ENCODE assay signal across 1 cellular context in the genomic region with DNA sequence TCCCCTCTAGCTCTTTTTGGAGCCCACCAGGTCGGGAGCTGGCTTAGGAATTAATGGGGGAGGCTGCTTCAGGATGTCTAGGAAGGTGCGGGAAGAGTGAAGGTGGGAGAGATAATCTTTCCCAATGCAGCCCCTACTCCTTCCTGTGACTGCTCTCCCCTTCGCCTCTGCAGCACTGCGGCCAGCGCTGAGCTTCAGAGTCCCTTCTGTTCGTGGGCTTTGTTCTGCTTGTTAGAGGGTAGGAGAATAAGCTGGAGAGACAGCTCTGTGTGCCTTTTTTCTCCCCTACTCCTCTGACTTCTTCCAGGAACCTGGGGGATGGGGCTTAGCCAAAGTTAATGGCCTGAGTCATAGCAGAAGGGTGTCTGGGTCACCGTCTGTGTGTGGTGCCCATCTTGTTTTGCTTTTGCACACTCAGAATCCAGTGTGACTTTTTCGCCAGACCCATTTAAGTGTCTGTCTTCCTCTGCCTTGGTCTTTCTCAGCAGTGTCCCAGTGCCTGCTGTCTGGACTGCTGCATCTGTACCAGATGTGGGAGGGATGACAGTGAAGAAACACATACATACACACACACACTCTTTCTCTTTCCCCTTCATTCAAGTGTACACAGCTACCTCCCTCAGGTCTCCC.
TF ChIP-seq lines count a peak whose summit lies in the region.

No MANE protein-coding gene starts in this region.

TF ChIP-seq in A549, 52 proteins besides CTCF, POLR2A, EP300 and RAD21:
- no peak for TF ChIP-seq TP53 (CRISPR knock-in tag; IDR thresholded peaks at IDR 0.05)
- no peak for TF ChIP-seq KDM5A (IDR thresholded peaks at IDR 0.05)
- TF ChIP-seq, protein P1, sequence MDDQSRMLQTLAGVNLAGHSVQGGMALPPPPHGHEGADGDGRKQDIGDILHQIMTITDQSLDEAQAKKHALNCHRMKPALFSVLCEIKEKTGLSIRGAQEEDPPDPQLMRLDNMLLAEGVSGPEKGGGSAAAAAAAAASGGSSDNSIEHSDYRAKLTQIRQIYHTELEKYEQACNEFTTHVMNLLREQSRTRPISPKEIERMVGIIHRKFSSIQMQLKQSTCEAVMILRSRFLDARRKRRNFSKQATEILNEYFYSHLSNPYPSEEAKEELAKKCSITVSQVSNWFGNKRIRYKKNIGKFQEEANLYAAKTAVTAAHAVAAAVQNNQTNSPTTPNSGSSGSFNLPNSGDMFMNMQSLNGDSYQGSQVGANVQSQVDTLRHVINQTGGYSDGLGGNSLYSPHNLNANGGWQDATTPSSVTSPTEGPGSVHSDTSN (IDR thresholded peaks at IDR 0.05) = no peak
- no peak for TF ChIP-seq NFE2L2 (conservative IDR thresholded peaks at IDR 0.05; ENCODE audit: low read length)
- TF ChIP-seq, protein P2, sequence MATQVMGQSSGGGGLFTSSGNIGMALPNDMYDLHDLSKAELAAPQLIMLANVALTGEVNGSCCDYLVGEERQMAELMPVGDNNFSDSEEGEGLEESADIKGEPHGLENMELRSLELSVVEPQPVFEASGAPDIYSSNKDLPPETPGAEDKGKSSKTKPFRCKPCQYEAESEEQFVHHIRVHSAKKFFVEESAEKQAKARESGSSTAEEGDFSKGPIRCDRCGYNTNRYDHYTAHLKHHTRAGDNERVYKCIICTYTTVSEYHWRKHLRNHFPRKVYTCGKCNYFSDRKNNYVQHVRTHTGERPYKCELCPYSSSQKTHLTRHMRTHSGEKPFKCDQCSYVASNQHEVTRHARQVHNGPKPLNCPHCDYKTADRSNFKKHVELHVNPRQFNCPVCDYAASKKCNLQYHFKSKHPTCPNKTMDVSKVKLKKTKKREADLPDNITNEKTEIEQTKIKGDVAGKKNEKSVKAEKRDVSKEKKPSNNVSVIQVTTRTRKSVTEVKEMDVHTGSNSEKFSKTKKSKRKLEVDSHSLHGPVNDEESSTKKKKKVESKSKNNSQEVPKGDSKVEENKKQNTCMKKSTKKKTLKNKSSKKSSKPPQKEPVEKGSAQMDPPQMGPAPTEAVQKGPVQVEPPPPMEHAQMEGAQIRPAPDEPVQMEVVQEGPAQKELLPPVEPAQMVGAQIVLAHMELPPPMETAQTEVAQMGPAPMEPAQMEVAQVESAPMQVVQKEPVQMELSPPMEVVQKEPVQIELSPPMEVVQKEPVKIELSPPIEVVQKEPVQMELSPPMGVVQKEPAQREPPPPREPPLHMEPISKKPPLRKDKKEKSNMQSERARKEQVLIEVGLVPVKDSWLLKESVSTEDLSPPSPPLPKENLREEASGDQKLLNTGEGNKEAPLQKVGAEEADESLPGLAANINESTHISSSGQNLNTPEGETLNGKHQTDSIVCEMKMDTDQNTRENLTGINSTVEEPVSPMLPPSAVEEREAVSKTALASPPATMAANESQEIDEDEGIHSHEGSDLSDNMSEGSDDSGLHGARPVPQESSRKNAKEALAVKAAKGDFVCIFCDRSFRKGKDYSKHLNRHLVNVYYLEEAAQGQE (IDR thresholded peaks at IDR 0.05) = no peak
- no peak for TF ChIP-seq HDAC2 (IDR thresholded peaks at IDR 0.05)
- no peak for TF ChIP-seq NR3C1 (IDR thresholded peaks at IDR 0.05)
- TF ChIP-seq, protein P3, sequence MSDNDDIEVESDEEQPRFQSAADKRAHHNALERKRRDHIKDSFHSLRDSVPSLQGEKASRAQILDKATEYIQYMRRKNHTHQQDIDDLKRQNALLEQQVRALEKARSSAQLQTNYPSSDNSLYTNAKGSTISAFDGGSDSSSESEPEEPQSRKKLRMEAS (IDR thresholded peaks at IDR 0.05) = no peak
- TF ChIP-seq JUN (IDR thresholded peaks at IDR 0.05) = no peak
- no peak for TF ChIP-seq ZFP36 (IDR thresholded peaks at IDR 0.05; ENCODE audit: borderline replicate concordance, partially characterized antibody)
- TF ChIP-seq, protein P4, sequence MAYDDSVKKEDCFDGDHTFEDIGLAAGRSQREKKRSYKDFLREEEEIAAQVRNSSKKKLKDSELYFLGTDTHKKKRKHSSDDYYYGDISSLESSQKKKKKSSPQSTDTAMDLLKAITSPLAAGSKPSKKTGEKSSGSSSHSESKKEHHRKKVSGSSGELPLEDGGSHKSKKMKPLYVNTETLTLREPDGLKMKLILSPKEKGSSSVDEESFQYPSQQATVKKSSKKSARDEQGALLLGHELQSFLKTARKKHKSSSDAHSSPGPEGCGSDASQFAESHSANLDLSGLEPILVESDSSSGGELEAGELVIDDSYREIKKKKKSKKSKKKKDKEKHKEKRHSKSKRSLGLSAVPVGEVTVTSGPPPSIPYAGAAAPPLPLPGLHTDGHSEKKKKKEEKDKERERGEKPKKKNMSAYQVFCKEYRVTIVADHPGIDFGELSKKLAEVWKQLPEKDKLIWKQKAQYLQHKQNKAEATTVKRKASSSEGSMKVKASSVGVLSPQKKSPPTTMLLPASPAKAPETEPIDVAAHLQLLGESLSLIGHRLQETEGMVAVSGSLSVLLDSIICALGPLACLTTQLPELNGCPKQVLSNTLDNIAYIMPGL (CRISPR knock-in tag; IDR thresholded peaks at IDR 0.05; ENCODE audit: borderline replicate concordance) = no peak
- TF ChIP-seq FOXS1 (CRISPR knock-in tag; IDR thresholded peaks at IDR 0.05) = no peak
- TF ChIP-seq CBX2 (IDR thresholded peaks at IDR 0.05; ENCODE audit: borderline replicate concordance, low read depth) = no peak
